1 cellular context compared by ENCODE assay signal in genomic region chr18:50986360-50987087, GRCh38.
TF ChIP-seq lines count a peak whose summit lies in the region.

No MANE protein-coding gene starts in this region.

TF ChIP-seq in WTC11, 78 proteins besides CTCF, POLR2A, EP300 and RAD21 (continued from another document):
- TF ChIP-seq ZNF532 (CRISPR knock-in tag; IDR thresholded peaks at IDR 0.05; ENCODE audit: borderline replicate concordance) (no peak), TEAD4 (CRISPR knock-in tag; IDR thresholded peaks at IDR 0.05) (no peak), USF1 (CRISPR knock-in tag; IDR thresholded peaks at IDR 0.05) (no peak), ZNF396 (CRISPR knock-in tag; IDR thresholded peaks at IDR 0.05; ENCODE audit: borderline replicate concordance) (no peak), ATF6 (CRISPR knock-in tag; IDR thresholded peaks at IDR 0.05) (no peak)
